ENCODE assay signal across 1 cellular context in the genomic region with DNA sequence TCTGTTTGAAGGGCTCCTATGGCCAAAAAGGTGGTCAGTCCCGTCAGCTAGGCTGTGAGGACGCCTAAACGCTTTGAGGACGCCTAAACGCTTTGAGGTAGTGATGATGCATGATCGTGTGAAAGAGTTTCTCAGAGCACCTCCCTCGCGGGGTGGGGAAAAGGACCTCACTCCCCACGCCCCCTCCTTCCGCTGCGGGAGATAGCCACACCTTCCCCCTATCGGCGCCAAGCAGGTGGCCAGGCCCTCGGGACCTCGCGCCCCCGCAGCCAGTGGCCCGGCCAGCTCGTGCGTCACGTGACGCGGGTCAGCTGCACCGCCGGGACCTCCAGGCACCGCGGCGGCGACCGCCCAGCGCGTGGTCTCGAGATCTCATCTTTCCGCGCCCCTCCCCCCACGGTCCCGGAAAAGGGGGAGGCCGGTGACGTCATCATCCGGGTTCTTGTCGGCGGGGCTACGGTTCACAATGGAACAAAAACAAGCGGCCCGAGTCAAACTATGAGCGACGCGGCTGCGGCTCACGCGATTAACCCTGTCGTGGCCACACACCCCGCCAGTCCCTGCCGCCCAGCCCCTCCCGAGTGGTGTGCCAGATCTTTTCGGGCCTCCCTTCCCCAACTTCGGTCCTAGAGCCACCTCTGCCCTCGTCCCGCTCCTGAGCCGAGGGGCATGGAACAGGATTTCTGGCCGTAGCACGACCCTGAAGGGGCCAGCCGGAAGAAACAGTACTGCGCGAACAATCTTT.
TF ChIP-seq lines count a peak whose summit lies in the region.

No MANE protein-coding gene starts in this region.

TF ChIP-seq in HEK293, 187 proteins besides CTCF, POLR2A, EP300 and RAD21 (continued from another document and continues in another):
- TF ChIP-seq, protein P1, sequence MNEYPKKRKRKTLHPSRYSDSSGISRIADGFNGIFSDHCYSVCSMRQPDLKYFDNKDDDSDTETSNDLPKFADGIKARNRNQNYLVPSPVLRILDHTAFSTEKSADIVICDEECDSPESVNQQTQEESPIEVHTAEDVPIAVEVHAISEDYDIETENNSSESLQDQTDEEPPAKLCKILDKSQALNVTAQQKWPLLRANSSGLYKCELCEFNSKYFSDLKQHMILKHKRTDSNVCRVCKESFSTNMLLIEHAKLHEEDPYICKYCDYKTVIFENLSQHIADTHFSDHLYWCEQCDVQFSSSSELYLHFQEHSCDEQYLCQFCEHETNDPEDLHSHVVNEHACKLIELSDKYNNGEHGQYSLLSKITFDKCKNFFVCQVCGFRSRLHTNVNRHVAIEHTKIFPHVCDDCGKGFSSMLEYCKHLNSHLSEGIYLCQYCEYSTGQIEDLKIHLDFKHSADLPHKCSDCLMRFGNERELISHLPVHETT (tag by site-specific recombination; IDR thresholded peaks at IDR 0.05): peak; percentile 97
- TF ChIP-seq ZNF571 (tag by site-specific recombination; IDR thresholded peaks at IDR 0.05) (no peak), HOXC10 (CRISPR knock-in tag; IDR thresholded peaks at IDR 0.05) (0 out of 2 replicates have a peak, but pooled peaks have one; percentile 88), ZNF510 (tag by site-specific recombination; IDR thresholded peaks at IDR 0.05; ENCODE audit: insufficient replicate concordance) (peak; percentile 15), ZBTB7A (tag by site-specific recombination; IDR thresholded peaks at IDR 0.05; ENCODE audit: low read depth) (peak; percentile 98), KLF16 (tag by site-specific recombination; IDR thresholded peaks at IDR 0.05) (peak; percentile 52; the same call in 1 of the 2 replicates), ZNF654 (tag by site-specific recombination; IDR thresholded peaks at IDR 0.05; ENCODE audit: low read depth) (no peak), KLF7 (tag by site-specific recombination; IDR thresholded peaks at IDR 0.05; ENCODE audit: borderline replicate concordance) (peak; percentile 70; the same call in 1 of the 2 replicates), OSR2 (tag by site-specific recombination; IDR thresholded peaks at IDR 0.05) (peak; percentile 75), ZNF585B (tag by site-specific recombination; IDR thresholded peaks at IDR 0.05) (no peak), ZNF701 (tag by site-specific recombination; IDR thresholded peaks at IDR 0.05) (no peak), ZNF791 (tag by site-specific recombination; IDR thresholded peaks at IDR 0.05) (no peak), ZNF747 (tag by site-specific recombination; IDR thresholded peaks at IDR 0.05) (peak; percentile 85; the same call in 1 of the 2 replicates), HOXD13 (CRISPR knock-in tag; IDR thresholded peaks at IDR 0.05; ENCODE audit: borderline replicate concordance) (no peak), ZNF521 (tag by site-specific recombination; IDR thresholded peaks at IDR 0.05) (no peak), MYNN (tag by site-specific recombination; IDR thresholded peaks at IDR 0.05; ENCODE audit: borderline replicate concordance) (peak; percentile 70), ZNF658 (tag by site-specific recombination; IDR thresholded peaks at IDR 0.05) (0 out of 2 replicates have a peak, but pooled peaks have one; percentile 45), ZNF274 (IDR thresholded peaks at IDR 0.05; ENCODE audit: low read length) (no peak), ZNF274 (tag by site-specific recombination; IDR thresholded peaks at IDR 0.05; ENCODE audit: borderline replicate concordance) (no peak), ZNF394 (tag by site-specific recombination; IDR thresholded peaks at IDR 0.05; ENCODE audit: borderline replicate concordance) (peak; percentile 82), ZNF19 (tag by site-specific recombination; IDR thresholded peaks at IDR 0.05; ENCODE audit: low read depth) (no peak), ZNF785 (tag by site-specific recombination; IDR thresholded peaks at IDR 0.05) (peak; percentile 55; the same call in 1 of the 2 replicates), ZNF133 (tag by site-specific recombination; IDR thresholded peaks at IDR 0.05) (no peak), ZNF514 (tag by site-specific recombination; IDR thresholded peaks at IDR 0.05) (no peak), ZBTB8A (tag by site-specific recombination; IDR thresholded peaks at IDR 0.05) (peak; percentile 81), MEIS1 (CRISPR knock-in tag; IDR thresholded peaks at IDR 0.05; ENCODE audit: borderline replicate concordance) (no peak), ZNF266 (tag by site-specific recombination; IDR thresholded peaks at IDR 0.05; ENCODE audit: low read depth) (no peak; the same call in 1 of the 2 replicates), ZEB2 (tag by site-specific recombination; IDR thresholded peaks at IDR 0.05) (peak; percentile 100), ZSCAN30 (tag by site-specific recombination; IDR thresholded peaks at IDR 0.05) (peak; percentile 92), ZNF391 (tag by site-specific recombination; IDR thresholded peaks at IDR 0.05; ENCODE audit: borderline replicate concordance, low read depth) (no peak; the same call in none of the 2 replicates), GLI4 (tag by site-specific recombination; IDR thresholded peaks at IDR 0.05) (0 out of 2 replicates have a peak, but pooled peaks have one; percentile 70), RBAK (tag by site-specific recombination; IDR thresholded peaks at IDR 0.05) (peak; percentile 38; the same call in 1 of the 2 replicates), SP7 (tag by site-specific recombination; IDR thresholded peaks at IDR 0.05) (peak; percentile 90), BCL11A (tag by site-specific recombination; IDR thresholded peaks at IDR 0.05; ENCODE audit: low read depth) (peak; percentile 81; the same call in 1 of the 2 replicates), ZNF155 (tag by site-specific recombination; IDR thresholded peaks at IDR 0.05) (no peak), IKZF3 (tag by site-specific recombination; IDR thresholded peaks at IDR 0.05) (peak; percentile 86), ZNF211 (tag by site-specific recombination; IDR thresholded peaks at IDR 0.05; ENCODE audit: low read depth) (no peak), FEZF1 (tag by site-specific recombination; IDR thresholded peaks at IDR 0.05) (peak; percentile 71), ZNF146 (tag by site-specific recombination; IDR thresholded peaks at IDR 0.05) (peak; percentile 41), ZNF600 (tag by site-specific recombination; IDR thresholded peaks at IDR 0.05) (peak; percentile 69), ZXDB (tag by site-specific recombination; IDR thresholded peaks at IDR 0.05) (peak; percentile 96), ZNF555 (tag by site-specific recombination; conservative IDR thresholded peaks at IDR 0.05) (no peak), ZNF37A (tag by site-specific recombination; IDR thresholded peaks at IDR 0.05) (0 out of 2 replicates have a peak, but pooled peaks have one; percentile 0), ZNF626 (tag by site-specific recombination; IDR thresholded peaks at IDR 0.05) (no peak; the same call in 1 of the 2 replicates), ZNF404 (tag by site-specific recombination; IDR thresholded peaks at IDR 0.05) (no peak), ZNF324 (tag by site-specific recombination; IDR thresholded peaks at IDR 0.05) (peak; percentile 99)
- TF ChIP-seq, protein P2, sequence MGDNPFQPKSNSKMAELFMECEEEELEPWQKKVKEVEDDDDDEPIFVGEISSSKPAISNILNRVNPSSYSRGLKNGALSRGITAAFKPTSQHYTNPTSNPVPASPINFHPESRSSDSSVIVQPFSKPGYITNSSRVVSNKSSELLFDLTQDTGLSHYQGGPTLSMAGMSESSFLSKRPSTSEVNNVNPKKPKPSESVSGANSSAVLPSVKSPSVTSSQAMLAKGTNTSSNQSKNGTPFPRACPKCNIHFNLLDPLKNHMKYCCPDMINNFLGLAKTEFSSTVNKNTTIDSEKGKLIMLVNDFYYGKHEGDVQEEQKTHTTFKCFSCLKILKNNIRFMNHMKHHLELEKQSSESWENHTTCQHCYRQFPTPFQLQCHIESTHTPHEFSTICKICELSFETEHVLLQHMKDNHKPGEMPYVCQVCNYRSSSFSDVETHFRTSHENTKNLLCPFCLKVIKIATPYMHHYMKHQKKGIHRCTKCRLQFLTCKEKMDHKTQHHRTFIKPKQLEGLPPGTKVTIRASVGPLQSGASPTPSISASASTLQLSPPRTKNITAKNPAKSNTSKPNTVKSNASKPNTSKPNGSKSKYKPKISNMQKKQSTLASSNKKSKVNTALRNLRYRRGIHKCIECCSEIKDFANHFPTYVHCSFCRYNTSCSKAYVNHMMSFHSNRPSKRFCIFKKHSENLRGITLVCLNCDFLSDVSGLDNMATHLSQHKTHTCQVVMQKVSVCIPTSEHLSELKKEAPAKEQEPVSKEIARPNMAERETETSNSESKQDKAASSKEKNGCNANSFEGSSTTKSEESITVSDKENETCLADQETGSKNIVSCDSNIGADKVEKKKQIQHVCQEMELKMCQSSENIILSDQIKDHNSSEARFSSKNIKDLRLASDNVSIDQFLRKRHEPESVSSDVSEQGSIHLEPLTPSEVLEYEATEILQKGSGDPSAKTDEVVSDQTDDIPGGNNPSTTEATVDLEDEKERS (tag by site-specific recombination; IDR thresholded peaks at IDR 0.05): peak; percentile 89
- TF ChIP-seq, protein P3, sequence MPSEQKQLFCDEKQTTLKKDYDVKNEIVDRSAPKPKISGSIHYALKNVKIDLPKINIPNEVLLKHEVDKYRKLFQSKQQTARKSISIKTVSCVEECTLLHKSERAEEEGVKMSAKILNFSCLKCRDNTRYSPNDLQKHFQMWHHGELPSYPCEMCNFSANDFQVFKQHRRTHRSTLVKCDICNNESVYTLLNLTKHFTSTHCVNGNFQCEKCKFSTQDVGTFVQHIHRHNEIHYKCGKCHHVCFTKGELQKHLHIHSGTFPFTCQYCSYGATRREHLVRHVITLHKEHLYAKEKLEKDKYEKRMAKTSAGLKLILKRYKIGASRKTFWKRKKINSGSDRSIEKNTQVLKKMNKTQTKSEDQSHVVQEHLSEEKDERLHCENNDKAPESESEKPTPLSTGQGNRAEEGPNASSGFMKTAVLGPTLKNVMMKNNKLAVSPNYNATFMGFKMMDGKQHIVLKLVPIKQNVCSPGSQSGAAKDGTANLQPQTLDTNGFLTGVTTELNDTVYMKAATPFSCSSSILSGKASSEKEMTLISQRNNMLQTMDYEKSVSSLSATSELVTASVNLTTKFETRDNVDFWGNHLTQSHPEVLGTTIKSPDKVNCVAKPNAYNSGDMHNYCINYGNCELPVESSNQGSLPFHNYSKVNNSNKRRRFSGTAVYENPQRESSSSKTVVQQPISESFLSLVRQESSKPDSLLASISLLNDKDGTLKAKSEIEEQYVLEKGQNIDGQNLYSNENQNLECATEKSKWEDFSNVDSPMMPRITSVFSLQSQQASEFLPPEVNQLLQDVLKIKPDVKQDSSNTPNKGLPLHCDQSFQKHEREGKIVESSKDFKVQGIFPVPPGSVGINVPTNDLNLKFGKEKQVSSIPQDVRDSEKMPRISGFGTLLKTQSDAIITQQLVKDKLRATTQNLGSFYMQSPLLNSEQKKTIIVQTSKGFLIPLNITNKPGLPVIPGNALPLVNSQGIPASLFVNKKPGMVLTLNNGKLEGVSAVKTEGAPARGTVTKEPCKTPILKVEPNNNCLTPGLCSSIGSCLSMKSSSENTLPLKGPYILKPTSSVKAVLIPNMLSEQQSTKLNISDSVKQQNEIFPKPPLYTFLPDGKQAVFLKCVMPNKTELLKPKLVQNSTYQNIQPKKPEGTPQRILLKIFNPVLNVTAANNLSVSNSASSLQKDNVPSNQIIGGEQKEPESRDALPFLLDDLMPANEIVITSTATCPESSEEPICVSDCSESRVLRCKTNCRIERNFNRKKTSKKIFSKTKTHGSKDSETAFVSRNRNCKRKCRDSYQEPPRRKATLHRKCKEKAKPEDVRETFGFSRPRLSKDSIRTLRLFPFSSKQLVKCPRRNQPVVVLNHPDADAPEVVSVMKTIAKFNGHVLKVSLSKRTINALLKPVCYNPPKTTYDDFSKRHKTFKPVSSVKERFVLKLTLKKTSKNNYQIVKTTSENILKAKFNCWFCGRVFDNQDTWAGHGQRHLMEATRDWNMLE (tag by site-specific recombination; conservative IDR thresholded peaks at IDR 0.05; ENCODE audit: low read depth): peak; percentile 4; the same call in 1 of the 2 replicates
- TF ChIP-seq, protein P4, sequence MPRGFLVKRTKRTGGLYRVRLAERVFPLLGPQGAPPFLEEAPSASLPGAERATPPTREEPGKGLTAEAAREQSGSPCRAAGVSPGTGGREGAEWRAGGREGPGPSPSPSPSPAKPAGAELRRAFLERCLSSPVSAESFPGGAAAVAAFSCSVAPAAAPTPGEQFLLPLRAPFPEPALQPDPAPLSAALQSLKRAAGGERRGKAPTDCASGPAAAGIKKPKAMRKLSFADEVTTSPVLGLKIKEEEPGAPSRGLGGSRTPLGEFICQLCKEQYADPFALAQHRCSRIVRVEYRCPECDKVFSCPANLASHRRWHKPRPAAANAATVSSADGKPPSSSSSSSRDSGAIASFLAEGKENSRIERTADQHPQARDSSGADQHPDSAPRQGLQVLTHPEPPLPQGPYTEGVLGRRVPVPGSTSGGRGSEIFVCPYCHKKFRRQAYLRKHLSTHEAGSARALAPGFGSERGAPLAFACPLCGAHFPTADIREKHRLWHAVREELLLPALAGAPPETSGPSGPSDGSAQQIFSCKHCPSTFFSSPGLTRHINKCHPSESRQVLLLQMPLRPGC (tag by site-specific recombination; IDR thresholded peaks at IDR 0.05): peak; percentile 84
- TF ChIP-seq, protein P5, sequence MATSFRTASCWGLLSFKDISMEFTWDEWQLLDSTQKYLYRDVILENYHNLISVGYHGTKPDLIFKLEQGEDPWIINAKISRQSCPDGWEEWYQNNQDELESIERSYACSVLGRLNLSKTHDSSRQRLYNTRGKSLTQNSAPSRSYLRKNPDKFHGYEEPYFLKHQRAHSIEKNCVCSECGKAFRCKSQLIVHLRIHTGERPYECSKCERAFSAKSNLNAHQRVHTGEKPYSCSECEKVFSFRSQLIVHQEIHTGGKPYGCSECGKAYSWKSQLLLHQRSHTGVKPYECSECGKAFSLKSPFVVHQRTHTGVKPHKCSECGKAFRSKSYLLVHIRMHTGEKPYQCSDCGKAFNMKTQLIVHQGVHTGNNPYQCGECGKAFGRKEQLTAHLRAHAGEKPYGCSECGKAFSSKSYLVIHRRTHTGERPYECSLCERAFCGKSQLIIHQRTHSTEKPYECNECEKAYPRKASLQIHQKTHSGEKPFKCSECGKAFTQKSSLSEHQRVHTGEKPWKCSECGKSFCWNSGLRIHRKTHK (tag by site-specific recombination; IDR thresholded peaks at IDR 0.05): no peak
- TF ChIP-seq, protein P6, sequence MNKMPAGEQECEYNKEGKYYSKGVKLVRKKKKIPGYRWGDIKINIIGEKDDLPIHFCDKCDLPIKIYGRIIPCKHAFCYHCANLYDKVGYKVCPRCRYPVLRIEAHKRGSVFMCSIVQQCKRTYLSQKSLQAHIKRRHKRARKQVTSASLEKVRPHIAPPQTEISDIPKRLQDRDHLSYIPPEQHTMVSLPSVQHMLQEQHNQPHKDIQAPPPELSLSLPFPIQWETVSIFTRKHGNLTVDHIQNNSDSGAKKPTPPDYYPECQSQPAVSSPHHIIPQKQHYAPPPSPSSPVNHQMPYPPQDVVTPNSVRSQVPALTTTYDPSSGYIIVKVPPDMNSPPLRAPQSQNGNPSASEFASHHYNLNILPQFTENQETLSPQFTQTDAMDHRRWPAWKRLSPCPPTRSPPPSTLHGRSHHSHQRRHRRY (tag by site-specific recombination; IDR thresholded peaks at IDR 0.05): peak; percentile 92; the same call in 1 of the 2 replicates
